7 cellular contexts compared by ENCODE assay signal in the genomic region with DNA sequence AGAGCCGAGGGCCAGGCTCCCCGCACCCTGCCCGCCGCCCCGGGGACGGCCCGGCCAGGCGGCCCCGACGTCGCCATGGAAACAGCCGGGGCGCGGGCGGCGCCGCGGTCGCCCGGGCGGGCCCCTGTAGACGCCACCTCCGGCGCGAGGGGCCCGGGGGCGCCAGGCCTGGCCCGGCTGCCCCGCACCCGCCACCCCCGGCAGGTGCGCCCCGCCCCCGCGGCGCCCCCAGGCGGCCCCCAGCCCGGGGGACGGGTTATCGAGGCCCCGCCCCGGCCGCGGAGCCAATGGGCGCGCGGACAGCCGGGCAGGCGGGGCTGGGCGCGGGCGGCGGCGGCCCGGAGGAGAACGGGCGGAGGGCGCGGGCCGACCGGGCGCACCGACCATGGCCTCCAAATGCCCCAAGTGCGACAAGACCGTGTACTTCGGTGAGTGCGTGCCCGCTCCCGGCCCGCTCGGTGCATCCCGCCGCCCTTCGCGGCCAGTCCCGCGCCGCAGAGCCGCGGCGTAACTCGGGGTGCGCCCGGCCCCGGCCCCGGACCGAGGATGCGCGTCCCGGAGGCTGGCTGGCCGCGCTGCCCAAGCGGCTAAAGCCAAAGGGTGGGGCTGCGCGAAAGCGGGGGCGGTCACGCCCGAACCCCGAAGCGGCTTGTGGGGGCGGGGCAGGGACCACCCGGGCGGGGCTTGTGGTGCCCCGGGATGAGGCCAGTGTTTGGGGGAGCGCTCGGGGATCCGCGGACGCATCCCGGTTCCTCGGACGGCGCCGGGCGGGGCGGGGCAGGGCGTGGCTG. TPM values are rescaled to one million over a fixed set of nuclear protein-coding genes. Genes with fewer than 3 reads are reported as not detected.
A peak's percentile ranks its signal among the peaks of the same experiment; 100 is the strongest.
DNase-seq lines count a peak whose midpoint lies in the region; ATAC-seq and TF ChIP-seq lines count a peak whose summit lies in the region.

A gene with protein sequence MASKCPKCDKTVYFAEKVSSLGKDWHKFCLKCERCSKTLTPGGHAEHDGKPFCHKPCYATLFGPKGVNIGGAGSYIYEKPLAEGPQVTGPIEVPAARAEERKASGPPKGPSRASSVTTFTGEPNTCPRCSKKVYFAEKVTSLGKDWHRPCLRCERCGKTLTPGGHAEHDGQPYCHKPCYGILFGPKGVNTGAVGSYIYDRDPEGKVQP (plus strand): TSS at position 344 of the 791 bp plus-strand sequence. CDS start 42 bp downstream, at position 386.

- peak within 1 kb of the TSS in 1 of 2 donors; percentile 16 for H3K27ac Mint-ChIP-seq in natural killer cell

- no peak for DNase-seq in GM06990 (ENCODE audit: extremely low read depth, insufficient read length)
- DNase-seq in LNCaP clone FGC (ENCODE audit: low read depth) = no peak
- DNase-seq in activated T-cell treated with anti-CD3 and anti-CD28 coated beads, Interleukin-2, amount 50 U/mL, for 4 hours = no peak
- no peak for DNase-seq in fibroblast of mammary gland (ENCODE audit: low read depth)
- no peak for DNase-seq in natural killer cell
- DNase-seq in NOMO-1 treated with dmso at 0.1 percent for 144 hours (lab: John Stamatoyannopoulos, UW; ENCODE audit: unreplicated experiment) = no peak

- H3K4me3 ChIP-seq in GM06990 (replicated peaks; ENCODE audit: low read depth, low read length) (peak within 1 kb of the TSS; percentile 53), LNCaP clone FGC (ENCODE audit: low read depth, low read length) (peak within 1 kb of the TSS; percentile 57), fibroblast of mammary gland (ENCODE audit: control insufficient read depth, low read depth, low read length) (peak within 1 kb of the TSS; percentile 45)

- H3K9me3 Mint-ChIP-seq in activated T-cell treated with anti-CD3 and anti-CD28 coated beads, Interleukin-2, amount 50 U/mL, for 4 hours = no peaks in the 10 kb centered on the region
- no peaks in the 10 kb centered on the region for H3K9me3 Mint-ChIP-seq in natural killer cell

- H3K4me1 Mint-ChIP-seq in activated T-cell treated with anti-CD3 and anti-CD28 coated beads, Interleukin-2, amount 50 U/mL, for 4 hours (ENCODE audit: low read depth) = peaks cover 16% of the 10 kb centered on the region
- peaks cover 6 to 23% of the 10 kb centered on the region in 2 donors for H3K4me1 Mint-ChIP-seq in natural killer cell

- no peaks in the 10 kb centered on the region; the same call in 1 of the 2 replicates for H3K27me3 ChIP-seq in GM06990 (replicated peaks; ENCODE audit: control insufficient read depth, insufficient read depth, low read length)

- TF ChIP-seq CTCF in GM06990 (IDR thresholded peaks at IDR 0.05; ENCODE audit: insufficient read depth, low read length, poor library complexity, severe bottlenecking) (no peak), LNCaP clone FGC (IDR thresholded peaks at IDR 0.05; ENCODE audit: control insufficient read depth, extremely low read depth, insufficient read depth) (no peak), fibroblast of mammary gland (conservative IDR thresholded peaks at IDR 0.05; ENCODE audit: control insufficient read depth, insufficient read depth, low read depth, low read length) (no peak), natural killer cell (IDR thresholded peaks at IDR 0.05) (no peak)

- peak; percentile 55 to 58 for ATAC-seq in activated T-cell treated with anti-CD3 and anti-CD28 coated beads, Interleukin-2, amount 50 U/mL, for 4 hours
- ATAC-seq in natural killer cell = peak; percentile 29 to 49 (median 48)
- ATAC-seq in GM21367 (IDR thresholded peaks at IDR 0.05; ENCODE audit: unreplicated experiment) = no peak

- peak within 1 kb of the TSS; percentile 68 for H3K4me3 Mint-ChIP-seq in activated T-cell treated with anti-CD3 and anti-CD28 coated beads, Interleukin-2, amount 50 U/mL, for 4 hours
- H3K4me3 Mint-ChIP-seq in natural killer cell = peak within 1 kb of the TSS; percentile 68

- intact Hi-C loops in natural killer cell (cut with micrococcal nuclease) = no loop called here

- H3K36me3 Mint-ChIP-seq in activated T-cell treated with anti-CD3 and anti-CD28 coated beads, Interleukin-2, amount 50 U/mL, for 4 hours (ENCODE audit: insufficient read depth) = no peaks in the 10 kb centered on the region
- H3K36me3 Mint-ChIP-seq in natural killer cell = no peaks in the 10 kb centered on the region

- peaks cover 3% of the 10 kb centered on the region for H3K36me3 ChIP-seq in GM06990 (ENCODE audit: control insufficient read depth, insufficient read depth, low read length)

- H3K27me3 Mint-ChIP-seq in activated T-cell treated with anti-CD3 and anti-CD28 coated beads, Interleukin-2, amount 50 U/mL, for 4 hours (ENCODE audit: low read depth) = no peaks in the 10 kb centered on the region
- H3K27me3 Mint-ChIP-seq in natural killer cell (ENCODE audit: low read depth in 2 of 2) = peaks cover 0 to 6% of the 10 kb centered on the region in 2 donors

RNA-seq across cellular contexts. Expression of the gene that starts here (rescaled TPM):
- 1 to 10 TPM in 1 of 3 donors, under 1 TPM in 2; 0.90 to 1.4 (median 0.91) TPM for total RNA-seq in activated T-cell treated with anti-CD3 and anti-CD28 coated beads, Interleukin-2, amount 50 U/mL, for 4 hours
- total RNA-seq in natural killer cell = 1 to 10 TPM; 1.7 to 4.6 (median 2.0) TPM
